8 cellular contexts compared by ENCODE assay signal in genomic region chr20:64285579-64286427, GRCh38. TPM values are rescaled to one million over a fixed set of nuclear protein-coding genes. Genes with fewer than 3 reads are reported as not detected.
DNase-seq lines count a peak whose midpoint lies in the region; ATAC-seq and TF ChIP-seq lines count a peak whose summit lies in the region.
"Not testable (repeated sequence)": the region's sequence is repeated elsewhere in the genome, so short reads cannot be mapped to it uniquely, and the experiment has no call there.

No MANE protein-coding gene starts in this region.

- peak; percentile 55 to 82 (median 69) for DNase-seq in CD8-positive, alpha-beta memory T cell
- peak; percentile 67 for DNase-seq in NCI-H69 (lab: John Stamatoyannopoulos, UW)
- peak; percentile 84 for DNase-seq in activated CD4-positive, alpha-beta T cell treated with anti-CD3 and anti-CD28 coated beads, Interleukin-2, amount 10 ng/mL, durations not matched to agents 7 days and 5 days
- peak; percentile 54 for DNase-seq in cerebellum (ENCODE audit: low spot score)
- peak; percentile 32 to 86 for DNase-seq in lower leg skin (ENCODE audit: low spot score in 2 of 2)
- DNase-seq in stimulated activated CD4-positive, alpha-beta T cell treated with anti-CD3 and anti-CD28 coated beads, TNF-alpha, amount 100 ng/mL, for 4 hours (ENCODE audit: low read depth in 3 of 3) = peak; percentile 24 to 62 (median 45)

- not testable (repeated sequence) for H3K9me3 Mint-ChIP-seq in CD8-positive, alpha-beta memory T cell; activated CD4-positive, alpha-beta T cell treated with anti-CD3 and anti-CD28 coated beads, Interleukin-2, amount 10 ng/mL, durations not matched to agents 7 days and 5 days

- H3K27me3 Mint-ChIP-seq in CD8-positive, alpha-beta memory T cell; activated CD4-positive, alpha-beta T cell treated with anti-CD3 and anti-CD28 coated beads, Interleukin-2, amount 10 ng/mL, durations not matched to agents 7 days and 5 days: not testable (repeated sequence)

- H3K27me3 ChIP-seq in CD8-positive, alpha-beta memory T cell (ENCODE audit: insufficient read depth, low read length, poor library complexity, severe bottlenecking) = not testable (repeated sequence)

- peak in 1 of 3 donors; percentile 61 for TF ChIP-seq CTCF in lower leg skin (IDR thresholded peaks at IDR 0.05)

- not testable (repeated sequence) for H3K9me3 ChIP-seq in CD8-positive, alpha-beta memory T cell (ENCODE audit: low read length)

- not testable (repeated sequence) for H3K36me3 ChIP-seq in CD8-positive, alpha-beta memory T cell (ENCODE audit: insufficient read depth, low read length)

- peak overlapping the region in 1 of 8 donors; percentile 36 for H3K27ac Mint-ChIP-seq in CD8-positive, alpha-beta memory T cell
- peak overlapping the region; percentile 13 for H3K27ac Mint-ChIP-seq in activated CD4-positive, alpha-beta T cell treated with anti-CD3 and anti-CD28 coated beads, Interleukin-2, amount 10 ng/mL, durations not matched to agents 7 days and 5 days

- intact Hi-C loops in lower leg skin (cut with DNase I; ENCODE audit: low total_unique reads) = not testable (repeated sequence)

- WGBS in lower leg skin, 2 donors = 83 to 92% methylated on average over 25 to 40 of the region's 44 CpGs

- not testable (repeated sequence) for TF ChIP-seq POLR2A in lower leg skin (IDR thresholded peaks at IDR 0.05)

- H3K36me3 Mint-ChIP-seq in CD8-positive, alpha-beta memory T cell; activated CD4-positive, alpha-beta T cell treated with anti-CD3 and anti-CD28 coated beads, Interleukin-2, amount 10 ng/mL, durations not matched to agents 7 days and 5 days (ENCODE audit: low read depth): not testable (repeated sequence)

- not testable (repeated sequence) for H3K4me1 Mint-ChIP-seq in CD8-positive, alpha-beta memory T cell
- peaks cover 11% of the 10 kb centered on the region for H3K4me1 Mint-ChIP-seq in activated CD4-positive, alpha-beta T cell treated with anti-CD3 and anti-CD28 coated beads, Interleukin-2, amount 10 ng/mL, durations not matched to agents 7 days and 5 days

- not testable (repeated sequence) for H3K4me1 ChIP-seq in CD8-positive, alpha-beta memory T cell (ENCODE audit: insufficient read depth, low read length)

- H3K4me3 Mint-ChIP-seq in CD8-positive, alpha-beta memory T cell; activated CD4-positive, alpha-beta T cell treated with anti-CD3 and anti-CD28 coated beads, Interleukin-2, amount 10 ng/mL, durations not matched to agents 7 days and 5 days: not testable (repeated sequence)

- H3K27ac ChIP-seq in CD8-positive, alpha-beta memory T cell (ENCODE audit: low read depth, low read length) = not testable (repeated sequence)

- POLR2A ChIA-PET in CD8-positive, alpha-beta memory T cell (lab: Charles Lee); activated CD4-positive, alpha-beta T cell treated with anti-CD3 and anti-CD28 coated beads, Interleukin-2, amount 10 ng/mL, durations not matched to agents 7 days and 5 days (lab: Charles Lee): not testable (repeated sequence)

- ATAC-seq in GM19397 (IDR thresholded peaks at IDR 0.05; ENCODE audit: unreplicated experiment) (peak; percentile 93), HG03280 (IDR thresholded peaks at IDR 0.05; ENCODE audit: unreplicated experiment) (peak; percentile 91)

- CTCF ChIA-PET in CD8-positive, alpha-beta memory T cell (lab: Charles Lee) = interaction anchor here (1.0 kb wide), 2 partner anchors 25 to 30 kb away, joined by 4 to 5 read pairs; partner anchors contain the start of gene PCMTD2
- CTCF ChIA-PET in activated CD4-positive, alpha-beta T cell treated with anti-CD3 and anti-CD28 coated beads, Interleukin-2, amount 10 ng/mL, durations not matched to agents 7 days and 5 days (lab: Charles Lee) = interaction anchor here (0.6 to 5.0 kb wide), 28 partner anchors 10 to 748 kb away, joined by 3 to 93 read pairs (median 5); partner anchors contain the start of genes NPBWR2, PCMTD2, PRPF6 and PTK6

- not testable (repeated sequence) for H3K4me3 ChIP-seq in CD8-positive, alpha-beta memory T cell (ENCODE audit: low read length); lower leg skin (ENCODE audit: low read depth, poor library complexity, severe bottlenecking)

RNA-seq across cellular contexts. Expression of gene PCMTD2, which starts 30.3 kb away (rescaled TPM):
- total RNA-seq in CD8-positive, alpha-beta memory T cell = 10 to 100 TPM; 36.8 to 37.4 TPM
- polyA plus RNA-seq in CD8-positive, alpha-beta memory T cell = 58.8 TPM
- total RNA-seq in activated CD4-positive, alpha-beta T cell treated with anti-CD3 and anti-CD28 coated beads, Interleukin-2, amount 10 ng/mL, durations not matched to agents 7 days and 5 days = 10 to 100 TPM; 68.4 to 69.3 TPM
- total RNA-seq in cerebellum = 93.7 TPM
- total RNA-seq in lower leg skin = 100 to 1,000 TPM in 3 of 4 donors, 10 to 100 TPM in 1; 87.5 to 164 (median 132) TPM
